Comparison of ENCODE assay signal across 8 cellular contexts in the genomic region with DNA sequence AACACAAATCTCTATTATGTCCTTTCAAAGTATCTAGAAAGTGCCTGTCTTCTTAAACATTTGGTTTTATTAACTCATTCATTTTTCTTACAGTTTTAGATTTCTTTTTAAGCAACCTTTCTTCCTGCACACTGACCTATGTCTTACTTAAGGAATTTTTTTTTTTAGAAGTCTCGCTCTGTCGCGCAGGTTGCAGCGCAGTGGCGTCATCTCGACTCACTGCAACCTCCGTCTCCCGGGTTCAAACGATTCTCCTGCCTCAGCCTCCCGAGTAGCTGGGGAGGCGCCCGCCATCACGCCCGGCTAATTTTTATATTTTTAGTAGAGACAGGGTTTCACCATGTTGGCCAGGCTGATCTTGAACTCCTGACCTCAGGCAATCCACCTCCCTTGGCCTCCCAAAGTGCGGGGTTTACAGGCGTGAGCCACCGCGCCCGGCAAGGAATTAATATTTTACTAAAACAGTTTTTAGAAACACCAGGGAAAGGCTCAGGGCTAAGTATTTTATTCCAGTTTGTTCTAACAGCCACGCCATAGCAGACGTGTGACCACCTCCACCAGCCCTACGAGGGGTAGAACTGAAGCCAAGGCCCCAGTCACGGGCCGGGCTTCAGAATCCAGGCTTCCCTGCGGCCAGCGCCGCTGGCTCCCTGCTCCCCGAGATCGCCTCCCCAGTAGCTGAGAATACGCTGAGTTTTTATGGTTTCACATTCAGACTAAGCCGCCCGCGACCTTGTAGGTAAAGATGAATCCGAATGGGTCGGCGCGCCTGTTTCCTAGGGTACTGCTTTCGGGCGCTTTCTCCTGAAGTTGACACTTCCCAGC. TPM values are rescaled to one million over a fixed set of nuclear protein-coding genes. Genes with fewer than 3 reads are reported as not detected.
A peak's percentile ranks its signal among the peaks of the same experiment; 100 is the strongest.
DNase-seq lines count a peak whose midpoint lies in the region; ATAC-seq and TF ChIP-seq lines count a peak whose summit lies in the region.

No MANE protein-coding gene starts in this region.

- TF ChIP-seq CTCF in DOHH2 (IDR thresholded peaks at IDR 0.05; ENCODE audit: low read depth, low read length, poor library complexity, severe bottlenecking): no peak
- no peak for TF ChIP-seq CTCF in mucosa of descending colon (IDR thresholded peaks at IDR 0.05)

- H3K4me3 ChIP-seq in DOHH2 (ENCODE audit: low read length) (peak overlapping the region; percentile 95), mucosa of descending colon (peak overlapping the region; percentile 98), subcutaneous abdominal adipose tissue (ENCODE audit: low read depth in 1 of 5, low read length in 5 of 5) (peak overlapping the region; percentile 83 to 99 (median 97))
- H3K4me3 ChIP-seq in effector memory CD4-positive, alpha-beta T cell (ENCODE audit: insufficient read depth, low read depth, low read length, poor library complexity, severe bottlenecking): peak overlapping the region; percentile 99

- peaks cover 21% of the 10 kb centered on the region for H3F3A ChIP-seq in DOHH2 (ENCODE audit: control insufficient read depth, insufficient read depth)

- H3K79me2 ChIP-seq in DOHH2 (ENCODE audit: control insufficient read depth, low read length): peaks cover 75% of the 10 kb centered on the region

- H4K20me1 ChIP-seq in DOHH2 (ENCODE audit: control insufficient read depth, insufficient read depth, low read depth, low read length): peaks cover 14% of the 10 kb centered on the region

- H3K9ac ChIP-seq in subcutaneous abdominal adipose tissue (ENCODE audit: low read length in 5 of 5): peak overlapping the region; percentile 84 to 99 (median 98)

- intact Hi-C loops in mucosa of descending colon (cut with DNase I, micrococcal nuclease): no loop called here

- H3K27ac ChIP-seq in DOHH2 (ENCODE audit: low read depth, low read length): peak overlapping the region; percentile 91
- H3K27ac ChIP-seq in effector memory CD4-positive, alpha-beta T cell (ENCODE audit: insufficient read depth, low read length, poor library complexity, severe bottlenecking): peak overlapping the region; percentile 97
- H3K27ac ChIP-seq in subcutaneous abdominal adipose tissue (ENCODE audit: low read depth, low read length): peak overlapping the region; percentile 94

- H3K9me3 ChIP-seq in DOHH2 (ENCODE audit: control insufficient read depth, insufficient read depth, low read length): no peaks in the 10 kb centered on the region
- H3K9me3 ChIP-seq in effector memory CD4-positive, alpha-beta T cell (ENCODE audit: control insufficient read depth, low read length): no peaks in the 10 kb centered on the region
- H3K9me3 ChIP-seq in mucosa of descending colon: no peaks in the 10 kb centered on the region
- no peaks in the 10 kb centered on the region for H3K9me3 ChIP-seq in subcutaneous abdominal adipose tissue (ENCODE audit: control insufficient read depth in 5 of 5, low read length in 5 of 5)

- no peaks in the 10 kb centered on the region for H3K27me3 ChIP-seq in DOHH2 (ENCODE audit: control insufficient read depth, low read length)
- H3K27me3 ChIP-seq in effector memory CD4-positive, alpha-beta T cell (replicated peaks; ENCODE audit: control insufficient read depth, insufficient read depth, low read length, poor library complexity, severe bottlenecking): no peaks in the 10 kb centered on the region
- H3K27me3 ChIP-seq in subcutaneous abdominal adipose tissue (ENCODE audit: control insufficient read depth in 5 of 5, insufficient read depth in 4 of 5, low read length in 5 of 5): no peaks in the 10 kb centered on the region

- ATAC-seq in GM21529 (IDR thresholded peaks at IDR 0.05; ENCODE audit: unreplicated experiment) (peak; percentile 15), mucosa of descending colon (peak; percentile 27)

- peak overlapping the region; percentile 53 for H3K4me2 ChIP-seq in DOHH2 (ENCODE audit: low read length)

- H3K9me2 ChIP-seq in DOHH2 (replicated peaks; ENCODE audit: control insufficient read depth, low read length): no peaks in the 10 kb centered on the region

- H3K4me1 ChIP-seq in DOHH2 (ENCODE audit: control insufficient read depth, low read length) (peaks cover 47% of the 10 kb centered on the region), mucosa of descending colon (ENCODE audit: low read depth) (peaks cover 13% of the 10 kb centered on the region), subcutaneous abdominal adipose tissue (ENCODE audit: control insufficient read depth in 5 of 5, insufficient read depth in 5 of 5, low read length in 5 of 5) (peaks cover 0 to 50% (median 26%) of the 10 kb centered on the region in 5 donors)
- peaks cover 12% of the 10 kb centered on the region for H3K4me1 ChIP-seq in effector memory CD4-positive, alpha-beta T cell (ENCODE audit: control insufficient read depth, insufficient read depth, low read length, poor library complexity, severe bottlenecking)

- peaks cover 51% of the 10 kb centered on the region for H3K36me3 ChIP-seq in DOHH2 (ENCODE audit: control insufficient read depth, low read length)
- peaks cover 3% of the 10 kb centered on the region for H3K36me3 ChIP-seq in effector memory CD4-positive, alpha-beta T cell (ENCODE audit: control insufficient read depth, insufficient read depth, low read length)
- peaks cover 4% of the 10 kb centered on the region for H3K36me3 ChIP-seq in mucosa of descending colon (ENCODE audit: low read depth)
- peaks cover 0 to 3% (median 0%) of the 10 kb centered on the region in 5 donors for H3K36me3 ChIP-seq in subcutaneous abdominal adipose tissue (ENCODE audit: control insufficient read depth in 5 of 5, insufficient read depth in 5 of 5, low read length in 5 of 5)

- DNase-seq in LoVo (ENCODE audit: low spot score): peak; percentile 82
- DNase-seq in activated CD4-positive, CD25-positive, alpha-beta regulatory T cell treated with anti-CD3 and anti-CD28 coated beads, Interleukin-2, amount 50 U/mL, for 72 hours: peak; percentile 46
- peak in 2 of 3 donors; percentile 11 to 20 for DNase-seq in effector memory CD4-positive, alpha-beta T cell
- peak; percentile 58 to 80 (median 66) for DNase-seq in mucosa of descending colon
- no peak for DNase-seq in inferior parietal cortex (ENCODE audit: extremely low spot score)

RNA-seq across cellular contexts. Expression of a gene that starts 0.9 kb away (rescaled TPM):
- 10 to 100 TPM; 78.4 to 85.2 (median 82.0) TPM for total RNA-seq in mucosa of descending colon

RNA-seq across cellular contexts. Expression of a gene that starts 17.6 kb away (rescaled TPM):
- 10 to 100 TPM; 12.3 to 17.3 (median 16.1) TPM for total RNA-seq in mucosa of descending colon
